In genomic region chr12:57430117-57430930, GRCh38 we compare ENCODE assay signal across 8 cellular contexts. TPM values are rescaled to one million over a fixed set of nuclear protein-coding genes. Genes with fewer than 3 reads are reported as not detected.
DNase-seq lines count a peak whose midpoint lies in the region; ATAC-seq, FAIRE-seq and TF ChIP-seq lines count a peak whose summit lies in the region.

No MANE protein-coding gene starts in this region.

- peak overlapping the region; percentile 71 for H3K9ac ChIP-seq in KMS-11

- no peaks in the 10 kb centered on the region for H3K36me3 ChIP-seq in KMS-11 (ENCODE audit: insufficient read depth)
- H3K36me3 ChIP-seq in muscle layer of duodenum (ENCODE audit: control insufficient read depth in 1 of 2, insufficient read depth in 2 of 2, low read length in 2 of 2) = no peaks in the 10 kb centered on the region

- no peak for FAIRE-seq in urothelium cell line (lab: Jason Lieb, UNC)

- H3K4me1 Mint-ChIP-seq in WTC11 = peaks cover 25% of the 10 kb centered on the region

- no peaks in the 10 kb centered on the region for H3K9me3 Mint-ChIP-seq in WTC11

- H3K4me3 ChIP-seq in KMS-11 (IDR thresholded peaks at IDR 0.05; ENCODE audit: insufficient read depth, low read depth, low read length) (no peak overlapping the region), epithelial cell of esophagus (ENCODE audit: low read length) (peak overlapping the region; percentile 76), muscle layer of duodenum (ENCODE audit: low read depth in 1 of 2, low read length in 2 of 2) (peak overlapping the region; percentile 65 to 71)

- H3K4me1 ChIP-seq in KMS-11 (ENCODE audit: low read depth, poor library complexity, severe bottlenecking) (peaks cover 14% of the 10 kb centered on the region), muscle layer of duodenum (ENCODE audit: control insufficient read depth in 1 of 2, insufficient read depth in 2 of 2, low read length in 2 of 2) (peaks cover 0 to 5% of the 10 kb centered on the region in 2 donors)

- no peaks in the 10 kb centered on the region for H3K27me3 ChIP-seq in KMS-11 (ENCODE audit: insufficient read depth, low read depth)
- no peaks in the 10 kb centered on the region for H3K27me3 ChIP-seq in muscle layer of duodenum (ENCODE audit: low read depth, low read length)

- ATAC-seq in GM21786 (IDR thresholded peaks at IDR 0.05; ENCODE audit: unreplicated experiment) (peak; percentile 43), WTC11 (peak; percentile 52)

- H3K27me3 Mint-ChIP-seq in WTC11 (ENCODE audit: low read depth) = no peaks in the 10 kb centered on the region; the same call in 1 of the 2 replicates

- peak overlapping the region; percentile 58 for H2AFZ ChIP-seq in KMS-11 (ENCODE audit: low read depth)

- TF ChIP-seq CTCF in KMS-11 (conservative IDR thresholded peaks at IDR 0.05; ENCODE audit: low read depth, low read length) (peak; percentile 32; the same call in 1 of the 2 replicates), WTC11 (IDR thresholded peaks at IDR 0.05) (no peak), epithelial cell of esophagus (IDR thresholded peaks at IDR 0.05; ENCODE audit: insufficient read depth, low read depth, low read length, missing control alignments) (no peak)

- H3K36me3 Mint-ChIP-seq in WTC11 = no peaks in the 10 kb centered on the region

- peak overlapping the region; percentile 48 for H3K4me2 ChIP-seq in KMS-11

- peak overlapping the region; percentile 96 for H3K27ac Mint-ChIP-seq in WTC11

- peak overlapping the region; percentile 88 for H3K4me3 Mint-ChIP-seq in WTC11

- no peaks in the 10 kb centered on the region for H4K20me1 ChIP-seq in KMS-11 (ENCODE audit: insufficient read depth)

- peak overlapping the region; percentile 64 for H3K27ac ChIP-seq in KMS-11
- peak overlapping the region; percentile 93 for H3K27ac ChIP-seq in muscle layer of duodenum (ENCODE audit: low read length)

- POLR2A ChIA-PET in WTC11 (lab: Charles Lee) = interaction anchor here (0.7 to 1.2 kb wide), 4 partner anchors 23 to 123 kb away, joined by 3 to 9 read pairs (median 6); partner anchors contain the start of genes GLI1 and INHBE

- H3K9me3 ChIP-seq in muscle layer of duodenum (ENCODE audit: control insufficient read depth in 1 of 2, low read length in 2 of 2) = no peaks in the 10 kb centered on the region

- CTCF ChIA-PET in WTC11 (lab: Charles Lee) = interaction anchor here (0.6 to 3.4 kb wide), 14 partner anchors 9 to 429 kb away, joined by 3 to 23 read pairs (median 4); partner anchors contain the start of genes GLI1 and INHBE

- DNase-seq in NCI-H82 (lab: John Stamatoyannopoulos, UW) (peak; percentile 57), NCI-H82 treated with DMSO at 0.1 percent for 48 hours (lab: John Stamatoyannopoulos, UW; ENCODE audit: unreplicated experiment) (no peak), WTC11 (ENCODE audit: low spot score) (peak; percentile 61), epithelial cell of esophagus (ENCODE audit: low read depth) (peak; percentile 15), urothelium cell line (ENCODE audit: low spot score) (peak; percentile 87)

- peaks cover 6% of the 10 kb centered on the region; the same call in 1 of the 2 replicates for H3K79me2 ChIP-seq in KMS-11 (ENCODE audit: insufficient read depth, low read depth)

TF ChIP-seq in WTC11, 78 proteins besides CTCF, POLR2A, EP300 and RAD21:
- TF ChIP-seq ATF1 (CRISPR knock-in tag; IDR thresholded peaks at IDR 0.05) (no peak), ZNF396 (CRISPR knock-in tag; IDR thresholded peaks at IDR 0.05; ENCODE audit: borderline replicate concordance) (no peak), SP1 (CRISPR knock-in tag; conservative IDR thresholded peaks at IDR 0.05) (peak; percentile 1; the same call in 1 of the 2 replicates)

RNA-seq across cellular contexts. Expression of gene R3HDM2, which starts 0.5 kb away (rescaled TPM):
- 34.7 to 39.8 TPM (median 37.5 TPM) in 3 replicates for total RNA-seq in WTC11 (2021)

RNA-seq across cellular contexts. Expression of gene INHBC, which starts 4.3 kb away (rescaled TPM):
- total RNA-seq in WTC11 (2021) = 0.09 to 0.20 TPM (median 0.16 TPM) in 3 replicates

RNA-seq across cellular contexts. Expression of gene INHBE, which starts 24.8 kb away (rescaled TPM):
- total RNA-seq in WTC11 (2021) = 3.2 to 5.0 TPM (median 3.3 TPM) in 3 replicates

RNA-seq across cellular contexts. Expression of gene GLI1, which starts 29.3 kb away (rescaled TPM):
- 16.2 to 19.1 TPM (median 16.7 TPM) in 3 replicates for total RNA-seq in WTC11 (2021)

RNA-seq across cellular contexts. Expression of gene ARHGAP9, which starts 49.3 kb away (rescaled TPM):
- total RNA-seq in WTC11 (2021) = 3.6 to 3.9 TPM (median 3.8 TPM) in 3 replicates
